Comparison of ENCODE assay signal across 9 cellular contexts in genomic region chr2:120741514-120742448, GRCh38. TPM values are rescaled to one million over a fixed set of nuclear protein-coding genes. Genes with fewer than 3 reads are reported as not detected.
DNase-seq lines count a peak whose midpoint lies in the region; ATAC-seq and TF ChIP-seq lines count a peak whose summit lies in the region.
"Had no signal": no experiment of that assay in that cellular context is flagged by ENCODE, and none has a peak within 500 bp of the region (broad histone marks: within the 10 kb centered on the region; RNA-seq: fewer than 3 reads in every experiment).

No MANE protein-coding gene starts in this region.

- CTCF ChIA-PET in Panc1 (lab: Charles Lee), result no interaction called here

- H3K4me2 ChIP-seq in parathyroid adenoma (ENCODE audit: low read length), result peak overlapping the region; percentile 18

- H3K79me2 ChIP-seq in parathyroid adenoma, result no peaks in the 10 kb centered on the region

- POLR2A ChIA-PET in Panc1 (lab: Charles Lee), result interaction anchor here (0.5 to 1.0 kb wide), 3 partner anchors 30 to 413 kb away, joined by 3 to 4 read pairs (median 3); no protein-coding TSS in a partner anchor

- H3K27me3 ChIP-seq in Panc1 (ENCODE audit: control insufficient read depth, insufficient read depth, low read length), result no peaks in the 10 kb centered on the region
- H3K27me3 ChIP-seq in parathyroid adenoma (ENCODE audit: control insufficient read depth, insufficient read depth, low read length), result peaks cover 4% of the 10 kb centered on the region

- no peak for TF ChIP-seq CTCF in AG09309 (IDR thresholded peaks at IDR 0.05; ENCODE audit: control insufficient read depth, insufficient read depth, low read depth, low read length, missing control alignments)
- no peak for TF ChIP-seq CTCF in Panc1 (IDR thresholded peaks at IDR 0.05)
- TF ChIP-seq CTCF in parathyroid adenoma (IDR thresholded peaks at IDR 0.05), result no peak

- in situ Hi-C loops in Panc1 (cut with HindIII; ENCODE audit: low pct_unique_long_range_greater_than_20kb, low sequenced_read_pairs), result no loop called here

- no peak overlapping the region for H3K9ac ChIP-seq in parathyroid adenoma

- no peaks in the 10 kb centered on the region for H3K36me3 ChIP-seq in Panc1 (ENCODE audit: control insufficient read depth, insufficient read depth, low read length)
- no peaks in the 10 kb centered on the region for H3K36me3 ChIP-seq in parathyroid adenoma (ENCODE audit: control insufficient read depth, insufficient read depth, low read length)

- no peak overlapping the region for H2AFZ ChIP-seq in parathyroid adenoma

- H3K4me3 ChIP-seq in AG09309 (ENCODE audit: control insufficient read depth, low read depth, low read length), result peak overlapping the region; percentile 33
- peak overlapping the region; percentile 46 to 63 for H3K4me3 ChIP-seq in Panc1 (ENCODE audit: low read depth in 2 of 2, low read length in 2 of 2)
- no peak overlapping the region for H3K4me3 ChIP-seq in parathyroid adenoma (ENCODE audit: low read depth, low read length)

- BruUV-seq in Panc1 (replicated peaks; lab: Mats Ljungman, UMichigan), result no TSS peak

- H3K27ac ChIP-seq in Panc1 (ENCODE audit: low read length) (peak overlapping the region; percentile 87), parathyroid adenoma (no peak overlapping the region)

- peaks cover 35% of the 10 kb centered on the region for H3K4me1 ChIP-seq in Panc1 (ENCODE audit: control insufficient read depth, insufficient read depth, low read length)
- H3K4me1 ChIP-seq in parathyroid adenoma, result no peaks in the 10 kb centered on the region

- H3K9me3 ChIP-seq in Panc1 (ENCODE audit: control insufficient read depth, insufficient read depth, low read depth, low read length) (no peaks in the 10 kb centered on the region), parathyroid adenoma (ENCODE audit: control insufficient read depth, low read length) (no peaks in the 10 kb centered on the region)

- intact Hi-C loops in Panc1 (cut with micrococcal nuclease; ENCODE audit: unreplicated experiment) (no loop called here), Right ventricle myocardium superior (cut with DNase I) (no loop called here)

- peak; percentile 30 for ATAC-seq in Panc1
- ATAC-seq in Right ventricle myocardium superior (ENCODE audit: poor library complexity), result peak; percentile 49
- ATAC-seq in GM21515 (IDR thresholded peaks at IDR 0.05; ENCODE audit: unreplicated experiment), result no peak
- ATAC-seq in HG03025 (IDR thresholded peaks at IDR 0.05; ENCODE audit: low FRiP score, unreplicated experiment), result no peak
- ATAC-seq: effector memory CD8-positive, alpha-beta T cell had no signal

- DNase-seq in AG09309 (ENCODE audit: low read depth) (no peak), Panc1 (ENCODE audit: low read depth, low spot score) (no peak), Right ventricle myocardium superior (no peak), DMS153 treated with DMSO at 0.1 percent for 48 hours (lab: John Stamatoyannopoulos, UW; ENCODE audit: unreplicated experiment) (no peak)
- DNase-seq in activated CD4-positive, CD25-positive, alpha-beta regulatory T cell (lab: John Stamatoyannopoulos, UW), result no peak
- DNase-seq: effector memory CD8-positive, alpha-beta T cell had no signal

RNA-seq across cellular contexts. Expression of gene GLI2, which starts 6.1 kb away (rescaled TPM):
- total RNA-seq in Panc1 (2021; ENCODE audit: unreplicated experiment) (6.2 TPM), Right ventricle myocardium superior (1.3 TPM)
- polyA plus RNA-seq in Panc1 (2012; ENCODE audit: insufficient read length), result 5.1 TPM

Comparison
In these comparisons a context has a peak if more than half of its experiments do, and no peak if none do; other contexts are left out.
1. ATAC-seq: peak in Panc1 (single experiment) and Right ventricle myocardium superior (single experiment); none in GM21515 (single experiment) and HG03025 (single experiment).